In the genomic region with DNA sequence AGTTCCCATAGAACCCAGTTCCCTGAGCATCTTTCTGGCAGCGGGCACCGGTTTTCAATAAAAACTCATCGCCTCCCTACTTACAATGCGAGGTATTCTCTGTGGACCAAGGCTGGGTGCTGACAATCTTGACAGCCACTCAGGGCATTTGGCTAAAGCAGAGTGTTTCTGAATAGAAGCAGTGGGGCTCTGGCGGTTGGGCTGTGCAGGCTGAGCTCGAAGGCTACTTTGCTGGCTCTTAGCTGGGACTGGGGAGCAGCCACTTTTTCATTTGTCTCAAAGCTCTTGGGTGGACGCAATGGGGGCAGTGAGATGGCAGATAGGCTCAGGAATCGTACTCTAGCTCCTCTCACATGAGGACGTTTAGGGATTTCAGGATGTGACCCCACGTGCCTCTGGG, we compare ENCODE assay signal across 17 cellular contexts.
DNase-seq lines count a peak whose midpoint lies in the region; ATAC-seq and TF ChIP-seq lines count a peak whose summit lies in the region.
"Had no signal": no experiment of that assay in that cellular context is flagged by ENCODE, and none has a peak within 500 bp of the region (broad histone marks: within the 10 kb centered on the region; RNA-seq: fewer than 3 reads in every experiment).

No MANE protein-coding gene starts in this region.

- no TSS peak for BruUV-seq in Caco-2 (replicated peaks; lab: Mats Ljungman, UMichigan)

- WGBS in heart left ventricle, 4 donors: 33 to 55% (median 47%) methylated on average over 9 to 10 of the region's 10 CpGs

- no peaks in the 10 kb centered on the region for H3K79me2 ChIP-seq in neural progenitor cell (ENCODE audit: low read depth)

- POLR2A ChIA-PET in Caco-2 (lab: Charles Lee): no interaction called here

- CTCF ChIA-PET in Caco-2 (lab: Charles Lee): no interaction called here

- no peaks in the 10 kb centered on the region for H3K36me3 ChIP-seq in cardiac muscle cell
- H3K36me3 ChIP-seq in heart left ventricle: no peaks in the 10 kb centered on the region
- no peaks in the 10 kb centered on the region for H3K36me3 ChIP-seq in neural progenitor cell
- no peaks in the 10 kb centered on the region for H3K36me3 ChIP-seq in Caco-2 (ENCODE audit: control insufficient read depth, insufficient read depth, low read length)
- H3K36me3 ChIP-seq: BLaER1 treated with 17β-estradiol and CSF1 and Interleukin-3, amounts not matched to agents 10 nM and 100 nM had no signal

- no peaks in the 10 kb centered on the region for H4K20me1 ChIP-seq in neural progenitor cell (ENCODE audit: low read depth)
- H4K20me1 ChIP-seq: BLaER1 treated with 17β-estradiol and CSF1 and Interleukin-3, amounts not matched to agents 10 nM and 100 nM had no signal

- H3K4me1 Mint-ChIP-seq in neural progenitor cell: peaks cover 7% of the 10 kb centered on the region
- no peaks in the 10 kb centered on the region for H3K4me1 Mint-ChIP-seq in Caco-2 (ENCODE audit: low read depth, unreplicated experiment)
- H3K4me1 Mint-ChIP-seq: B cell had no signal

- H2AFZ ChIP-seq in neural progenitor cell (replicated peaks): no peak overlapping the region
- H2AFZ ChIP-seq: GM23338 had no signal

- H3K4me1 ChIP-seq in cardiac muscle cell (ENCODE audit: low read depth) (peaks cover 10% of the 10 kb centered on the region), heart left ventricle (no peaks in the 10 kb centered on the region), neural progenitor cell (no peaks in the 10 kb centered on the region), Caco-2 (no peaks in the 10 kb centered on the region)
- H3K4me1 ChIP-seq: BLaER1 treated with 17β-estradiol and CSF1 and Interleukin-3, amounts not matched to agents 10 nM and 100 nM had no signal

- H3K9me3 ChIP-seq in cardiac muscle cell (ENCODE audit: low read depth): no peaks in the 10 kb centered on the region
- no peaks in the 10 kb centered on the region for H3K9me3 ChIP-seq in heart left ventricle
- H3K9me3 ChIP-seq in neural progenitor cell (ENCODE audit: low read depth): no peaks in the 10 kb centered on the region
- no peaks in the 10 kb centered on the region for H3K9me3 ChIP-seq in Caco-2
- H3K9me3 ChIP-seq: BLaER1 treated with 17β-estradiol and CSF1 and Interleukin-3, amounts not matched to agents 10 nM and 100 nM had no signal

- no peak overlapping the region for H3K4me3 Mint-ChIP-seq in neural progenitor cell
- no peak overlapping the region for H3K4me3 Mint-ChIP-seq in Caco-2 (ENCODE audit: unreplicated experiment)
- H3K4me3 Mint-ChIP-seq: B cell; CD8-positive, alpha-beta T cell; GM23338; HFFc6 had no signal

- H3K4me3 ChIP-seq in cardiac muscle cell: no peak overlapping the region
- H3K4me3 ChIP-seq in heart left ventricle: no peak overlapping the region
- H3K4me3 ChIP-seq in neural progenitor cell: no peak overlapping the region
- no peak overlapping the region for H3K4me3 ChIP-seq in Caco-2 (ENCODE audit: low read depth, low read length)
- H3K4me3 ChIP-seq: BLaER1 treated with 17β-estradiol and CSF1 and Interleukin-3, amounts not matched to agents 10 nM and 100 nM; GM23338 had no signal

- DNase-seq in cardiac muscle cell (ENCODE audit: low read depth in 1 of 2, low spot score in 1 of 2): peak in 1 of 2 donors; percentile 65
- no peak for DNase-seq in left cardiac atrium
- peak in 3 of 5 donors; percentile 6 to 31 (median 31) for DNase-seq in heart left ventricle
- peak; percentile 22 for DNase-seq in neural progenitor cell (ENCODE audit: low spot score)
- DNase-seq in Caco-2: no peak
- DNase-seq in NCI-H748 treated with DMSO at 0.1 percent for 48 hours (lab: John Stamatoyannopoulos, UW): no peak
- DNase-seq: CD8-positive, alpha-beta T cell; DMS 273 treated with DMSO at 0.1 percent for 48 hours; DMS53; DND-41; EL; HCEC 1CT; HFFc6 had no signal

- TF ChIP-seq CTCF in cardiac muscle cell (IDR thresholded peaks at IDR 0.05; ENCODE audit: low read depth, low read length) (no peak), heart left ventricle (IDR thresholded peaks at IDR 0.05) (no peak), neural progenitor cell (IDR thresholded peaks at IDR 0.05) (no peak), Caco-2 (IDR thresholded peaks at IDR 0.05; ENCODE audit: insufficient read depth in 1 of 2, low read depth in 1 of 2, low read length in 1 of 2, severe bottlenecking in 1 of 2, unreplicated experiment in 1 of 2) (no peak)

- no peaks in the 10 kb centered on the region for H3K27me3 Mint-ChIP-seq in neural progenitor cell (ENCODE audit: insufficient read depth, low read depth)
- H3K27me3 Mint-ChIP-seq in Caco-2 (ENCODE audit: insufficient read depth, unreplicated experiment): peaks cover 8% of the 10 kb centered on the region
- H3K27me3 Mint-ChIP-seq: B cell had no signal

- no peak overlapping the region for H3K27ac Mint-ChIP-seq in neural progenitor cell
- H3K27ac Mint-ChIP-seq in Caco-2 (ENCODE audit: unreplicated experiment): no peak overlapping the region
- H3K27ac Mint-ChIP-seq: B cell; CD8-positive, alpha-beta T cell; GM23338; HFFc6 had no signal

- H3K9ac ChIP-seq in neural progenitor cell: no peak overlapping the region
- H3K9ac ChIP-seq: BLaER1 treated with 17β-estradiol and CSF1 and Interleukin-3, amounts not matched to agents 10 nM and 100 nM had no signal

- ATAC-seq in left cardiac atrium: no peak
- peak in 3 of 4 donors; percentile 74 to 89 (median 76) for ATAC-seq in heart left ventricle
- ATAC-seq: CD8-positive, alpha-beta T cell; GM23338 had no signal

- H3K4me2 ChIP-seq in neural progenitor cell: no peak overlapping the region
- H3K4me2 ChIP-seq: BLaER1 treated with 17β-estradiol and CSF1 and Interleukin-3, amounts not matched to agents 10 nM and 100 nM; GM23338 had no signal

- H3K9me3 Mint-ChIP-seq in neural progenitor cell (no peaks in the 10 kb centered on the region), Caco-2 (ENCODE audit: unreplicated experiment) (no peaks in the 10 kb centered on the region)
- H3K9me3 Mint-ChIP-seq: CD8-positive, alpha-beta T cell; GM23338 had no signal

- H3K36me3 Mint-ChIP-seq in neural progenitor cell (no peaks in the 10 kb centered on the region), Caco-2 (ENCODE audit: insufficient read depth, unreplicated experiment) (no peaks in the 10 kb centered on the region)
- H3K36me3 Mint-ChIP-seq: CD8-positive, alpha-beta T cell had no signal

- intact Hi-C loops in left cardiac atrium (cut with DNase I) (no loop called here), heart left ventricle (cut with DNase I) (no loop called here), Caco-2 (cut with micrococcal nuclease; ENCODE audit: unreplicated experiment) (no loop called here)

- peaks cover 12% of the 10 kb centered on the region for H3F3A ChIP-seq in neural progenitor cell (ENCODE audit: low read depth)

- H3K27ac ChIP-seq in cardiac muscle cell (peak overlapping the region; percentile 71), heart left ventricle (no peak overlapping the region), neural progenitor cell (no peak overlapping the region)
- H3K27ac ChIP-seq: BLaER1 treated with 17β-estradiol and CSF1 and Interleukin-3, amounts not matched to agents 10 nM and 100 nM; HL-60 had no signal

- H3K27me3 ChIP-seq in cardiac muscle cell: no peaks in the 10 kb centered on the region
- H3K27me3 ChIP-seq in heart left ventricle: no peaks in the 10 kb centered on the region
- no peaks in the 10 kb centered on the region for H3K27me3 ChIP-seq in neural progenitor cell
- H3K27me3 ChIP-seq in Caco-2 (replicated peaks; ENCODE audit: control insufficient read depth, insufficient read depth, low read length): no peaks in the 10 kb centered on the region
- H3K27me3 ChIP-seq: BLaER1 treated with 17β-estradiol and CSF1 and Interleukin-3, amounts not matched to agents 10 nM and 100 nM had no signal

- no peak for TF ChIP-seq POLR2A in heart left ventricle (IDR thresholded peaks at IDR 0.05)

Comparison
In these comparisons a context has a peak if more than half of its experiments do, and no peak if none do; other contexts are left out.
1. DNase-seq: peak in heart left ventricle (3 of 5) and neural progenitor cell (single experiment); none in left cardiac atrium (single experiment), Caco-2 (0 of 2) and NCI-H748 treated with DMSO at 0.1 percent for 48 hours (single experiment).
2. ATAC-seq: peak in heart left ventricle (3 of 4); none in left cardiac atrium (0 of 2).